ENCODE assay signal across 8 cellular contexts in genomic region chr3:138186803-138187295, GRCh38. TPM values are rescaled to one million over a fixed set of nuclear protein-coding genes. Genes with fewer than 3 reads are reported as not detected.
DNase-seq lines count a peak whose midpoint lies in the region; ATAC-seq and TF ChIP-seq lines count a peak whose summit lies in the region.

No MANE protein-coding gene starts in this region.

- peaks cover 2% of the 10 kb centered on the region for H3K36me3 Mint-ChIP-seq in T-helper 17 cell (ENCODE audit: low read depth)

- H3K27me3 ChIP-seq in GM06990 (replicated peaks; ENCODE audit: control insufficient read depth, insufficient read depth, low read length) (no peaks in the 10 kb centered on the region), MM.1S (replicated peaks; ENCODE audit: insufficient read depth, low read length) (0 out of 2 replicates have a peak, but pooled peaks cover 5% of the 10 kb centered on the region), smooth muscle cell (ENCODE audit: low read depth) (no peaks in the 10 kb centered on the region)

- H3K4me1 Mint-ChIP-seq in T-helper 17 cell, result peaks cover 28% of the 10 kb centered on the region

- H3K9me3 ChIP-seq in HEK293 (ENCODE audit: control insufficient read depth, insufficient read depth, low read depth, low read length), result no peaks in the 10 kb centered on the region
- no peaks in the 10 kb centered on the region for H3K9me3 ChIP-seq in MM.1S (replicated peaks; ENCODE audit: insufficient read depth, low read length)
- no peaks in the 10 kb centered on the region for H3K9me3 ChIP-seq in T-helper 17 cell (ENCODE audit: control insufficient read depth, low read length, poor library complexity, severe bottlenecking)
- H3K9me3 ChIP-seq in smooth muscle cell (replicated peaks; ENCODE audit: low read depth), result no peaks in the 10 kb centered on the region

- no peaks in the 10 kb centered on the region for H4K20me1 ChIP-seq in MM.1S (ENCODE audit: insufficient read depth, low read length)
- H4K20me1 ChIP-seq in smooth muscle cell (ENCODE audit: low read depth), result peaks cover 36% of the 10 kb centered on the region

- POLR2A ChIA-PET in HEK293 (lab: Yijun Ruan, JAX), result interaction anchor here (1.2 to 2.5 kb wide), 4 partner anchors 13 to 98 kb away, joined by 3 to 22 read pairs (median 6); partner anchors contain the start of gene DBR1

- H3K36me3 ChIP-seq in GM06990 (ENCODE audit: control insufficient read depth, insufficient read depth, low read length) (no peaks in the 10 kb centered on the region), HEK293 (ENCODE audit: control insufficient read depth in 2 of 2, insufficient read depth in 1 of 2, low read length in 2 of 2) (peaks cover 0 to 17% of the 10 kb centered on the region in 2 experiments; a peak in 1 of 3 replicates), MM.1S (replicated peaks; ENCODE audit: insufficient read depth, low read length) (peaks cover 2% of the 10 kb centered on the region; the same call in 1 of the 2 replicates), smooth muscle cell (ENCODE audit: low read depth) (no peaks in the 10 kb centered on the region)

- in situ Hi-C loops in astrocyte of the spinal cord (cut with HindIII; ENCODE audit: low sequenced_read_pairs), result no loop called here

- WGBS in smooth muscle cell (ENCODE audit: low lambda C conversion rate), result under 1% methylated on average over 25 of the region's 25 CpGs

- no peak for TF ChIP-seq CTCF in GM06990 (IDR thresholded peaks at IDR 0.05; ENCODE audit: insufficient read depth, low read length, poor library complexity, severe bottlenecking)
- no peak for TF ChIP-seq CTCF in HEK293 (tag by site-specific recombination; IDR thresholded peaks at IDR 0.05)
- TF ChIP-seq CTCF in MM.1S (IDR thresholded peaks at IDR 0.05; ENCODE audit: low read length), result no peak
- no peak for TF ChIP-seq CTCF in astrocyte of the spinal cord (IDR thresholded peaks at IDR 0.05; ENCODE audit: low read depth, low read length)
- TF ChIP-seq CTCF in smooth muscle cell (IDR thresholded peaks at IDR 0.05; ENCODE audit: borderline replicate concordance, insufficient read depth, poor library complexity, severe bottlenecking), result no peak

- peak overlapping the region; percentile 94 for H3K4me3 ChIP-seq in GM06990 (replicated peaks; ENCODE audit: low read depth, low read length)
- H3K4me3 ChIP-seq in HEK293 (ENCODE audit: low read depth, low read length), result peak overlapping the region; percentile 99
- peak overlapping the region; percentile 95 for H3K4me3 ChIP-seq in MM.1S (ENCODE audit: low read length)
- H3K4me3 ChIP-seq in astrocyte of the spinal cord (ENCODE audit: low read depth, low read length), result peak overlapping the region; percentile 94
- peak overlapping the region; percentile 90 for H3K4me3 ChIP-seq in smooth muscle cell

- H3F3A ChIP-seq in MM.1S (ENCODE audit: insufficient read depth, low read length), result peaks cover 5% of the 10 kb centered on the region; the same call in 1 of the 2 replicates
- peaks cover 7% of the 10 kb centered on the region for H3F3A ChIP-seq in smooth muscle cell (ENCODE audit: low read depth)

- H3K9me2 ChIP-seq in MM.1S (replicated peaks; ENCODE audit: insufficient read depth, low read length), result no peaks in the 10 kb centered on the region

- H3K27ac ChIP-seq in HEK293 (ENCODE audit: extremely low read depth, low read depth, low read length), result peak overlapping the region; percentile 88
- H3K27ac ChIP-seq in MM.1S (ENCODE audit: low read length), result peak overlapping the region; percentile 82; the same call in 1 of the 2 replicates
- H3K27ac ChIP-seq in smooth muscle cell (ENCODE audit: low read depth), result peak overlapping the region; percentile 83

- H3K4me1 ChIP-seq in HEK293 (ENCODE audit: control insufficient read depth, insufficient read depth, low read length) (no peaks in the 10 kb centered on the region; the same call in 1 of the 2 replicates), MM.1S (ENCODE audit: low read length) (peaks cover 19% of the 10 kb centered on the region), smooth muscle cell (ENCODE audit: low read depth) (peaks cover 13% of the 10 kb centered on the region)

- peak overlapping the region; percentile 92 for H3K4me3 Mint-ChIP-seq in T-helper 17 cell

- peak; percentile 93 for DNase-seq in GM06990 (ENCODE audit: extremely low read depth, insufficient read length)
- DNase-seq in MM.1S, result peak; percentile 92
- peak; percentile 82 to 84 (median 82) for DNase-seq in T-helper 17 cell
- DNase-seq in astrocyte of the spinal cord (ENCODE audit: low read depth, low spot score), result no peak
- peak; percentile 99 for DNase-seq in iPS-NIHi11 (ENCODE audit: low spot score)
- no peak for DNase-seq in smooth muscle cell (lab: John Stamatoyannopoulos, UW; ENCODE audit: unreplicated experiment)
- no peak for DNase-seq in 8988T

- peaks cover 46% of the 10 kb centered on the region for H3K79me2 ChIP-seq in MM.1S (ENCODE audit: low read length)
- peaks cover 41% of the 10 kb centered on the region for H3K79me2 ChIP-seq in smooth muscle cell (ENCODE audit: low read depth)

- H3K4me2 ChIP-seq in MM.1S (ENCODE audit: low read depth, low read length) (peak overlapping the region; percentile 52), smooth muscle cell (peak overlapping the region; percentile 92)

- H3K27me3 Mint-ChIP-seq in T-helper 17 cell, result peaks cover 11% of the 10 kb centered on the region

- H3K9ac ChIP-seq in MM.1S (ENCODE audit: low read length) (peak overlapping the region; percentile 97), smooth muscle cell (ENCODE audit: low read depth) (peak overlapping the region; percentile 89)

- H2AFZ ChIP-seq in MM.1S (ENCODE audit: low read length), result peak overlapping the region; percentile 97
- H2AFZ ChIP-seq in smooth muscle cell (ENCODE audit: low read depth), result peak overlapping the region; percentile 97

- CTCF ChIA-PET in HEK293 (lab: Yijun Ruan, JAX), result interaction anchor here (0.6 kb wide), 1 partner anchor 729 kb away, joined by 3 read pairs; no protein-coding TSS in a partner anchor

- H3K27ac Mint-ChIP-seq in T-helper 17 cell, result peak overlapping the region; percentile 89

- ATAC-seq in T-helper 17 cell, result peak; percentile 93

TF ChIP-seq in HEK293, 187 proteins besides CTCF, POLR2A, EP300 and RAD21 (continues in another document):
- TF ChIP-seq ZNF335 (tag by site-specific recombination; conservative IDR thresholded peaks at IDR 0.05) (no peak), ZNF513 (tag by site-specific recombination; IDR thresholded peaks at IDR 0.05) (no peak), ZBTB17 (tag by site-specific recombination; IDR thresholded peaks at IDR 0.05) (peak; percentile 42; the same call in 1 of the 2 replicates), ZNF600 (tag by site-specific recombination; IDR thresholded peaks at IDR 0.05) (0 out of 2 replicates have a peak, but pooled peaks have one; percentile 7), ZNF544 (tag by site-specific recombination; IDR thresholded peaks at IDR 0.05) (no peak), ZBTB44 (tag by site-specific recombination; IDR thresholded peaks at IDR 0.05) (no peak), ZBTB21 (tag by site-specific recombination; IDR thresholded peaks at IDR 0.05) (no peak), ZNF211 (tag by site-specific recombination; IDR thresholded peaks at IDR 0.05; ENCODE audit: low read depth) (no peak), ZNF623 (tag by site-specific recombination; IDR thresholded peaks at IDR 0.05) (no peak), PRDM6 (tag by site-specific recombination; IDR thresholded peaks at IDR 0.05) (0 out of 2 replicates have a peak, but pooled peaks have one; percentile 20), GFI1B (tag by site-specific recombination; IDR thresholded peaks at IDR 0.05) (no peak)

RNA-seq across cellular contexts. Expression of gene ARMC8, which starts 0.3 kb away (rescaled TPM):
- total RNA-seq in T-helper 17 cell (10 to 100 TPM; 55.6 to 75.8 TPM), smooth muscle cell (39.3 and 48.6 TPM in 2 replicates)
- 22.6 and 29.2 TPM in 2 replicates for polyA plus RNA-seq in smooth muscle cell

RNA-seq across cellular contexts. Expression of gene DBR1, which starts 12.1 kb away (rescaled TPM):
- 10 to 100 TPM; 19.5 TPM for total RNA-seq in T-helper 17 cell
- total RNA-seq in smooth muscle cell, result 15.1 and 17.4 TPM in 2 replicates
- polyA plus RNA-seq in smooth muscle cell, result 10.9 and 13.8 TPM in 2 replicates

RNA-seq across cellular contexts. Expression of gene A4GNT, which starts 54.7 kb away (rescaled TPM):
- total RNA-seq in T-helper 17 cell (not detected), smooth muscle cell (not detected in 2 replicates)
- polyA plus RNA-seq in smooth muscle cell, result not detected in 2 replicates

Comparison
In these comparisons a context has a peak if more than half of its experiments do, and no peak if none do; other contexts are left out.
1. DNase-seq: peak in GM06990 (single experiment), MM.1S (single experiment), T-helper 17 cell (3 of 3) and iPS-NIHi11 (single experiment); none in astrocyte of the spinal cord (single experiment), smooth muscle cell (single experiment) and 8988T (single experiment).
2. Peak in every context shown above with its lines, with median percentiles within 50 percentile points of each other: H3K4me3 ChIP-seq and H3K27ac ChIP-seq.